8 cellular contexts compared by ENCODE assay signal in the genomic region with DNA sequence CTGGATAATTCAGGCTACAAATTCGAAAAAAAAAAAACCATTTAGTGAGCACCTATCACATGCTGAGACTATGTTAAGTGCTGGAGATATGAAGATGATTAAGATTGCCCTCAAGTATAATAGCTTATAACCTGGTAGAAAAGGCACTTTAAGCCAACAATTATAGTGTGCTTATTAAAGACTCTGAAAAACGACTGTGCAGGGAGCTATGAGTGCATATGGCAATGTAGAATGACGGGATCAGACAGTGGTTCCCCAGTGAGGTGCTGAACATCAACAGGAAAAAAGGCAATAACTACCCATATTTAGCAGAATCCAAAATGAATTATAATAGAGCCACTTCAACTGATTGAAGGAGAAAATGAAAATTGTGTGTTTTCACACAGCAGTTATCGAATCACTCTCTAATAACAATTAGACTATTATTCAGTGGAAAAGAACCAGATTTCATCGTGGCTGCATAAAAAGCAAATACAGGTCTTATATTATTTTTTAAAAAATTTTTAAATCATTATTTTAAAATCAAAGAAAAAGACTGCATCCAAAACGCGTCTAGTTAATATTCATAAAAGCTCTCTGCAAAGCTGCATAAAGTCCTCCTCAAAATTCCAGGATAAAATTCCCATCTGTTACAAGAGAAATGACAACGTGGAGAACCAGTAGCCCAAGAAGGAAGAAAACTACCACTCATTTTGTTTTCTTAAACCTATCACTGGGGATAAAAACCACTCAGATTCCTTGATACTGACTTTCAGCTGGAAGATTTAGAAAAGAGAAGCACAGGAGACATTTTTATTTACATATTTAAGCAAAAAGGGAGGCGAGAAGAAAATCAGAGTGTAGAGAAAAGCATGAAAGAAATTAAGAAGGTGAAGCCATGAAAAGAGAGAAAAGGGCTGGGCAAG. TPM values are rescaled to one million over a fixed set of nuclear protein-coding genes. Genes with fewer than 3 reads are reported as not detected.
A peak's percentile ranks its signal among the peaks of the same experiment; 100 is the strongest.
DNase-seq lines count a peak whose midpoint lies in the region; ATAC-seq and TF ChIP-seq lines count a peak whose summit lies in the region.

No MANE protein-coding gene starts in this region.

- H3K18ac ChIP-seq in IMR-90 (ENCODE audit: low read depth, low read length): peak overlapping the region; percentile 72

- CTCF ChIA-PET in IMR-90 (lab: Yijun Ruan, JAX): interaction anchor here (1.5 to 2.2 kb wide), 2 partner anchors 74 to 102 kb away, joined by 3 to 8 read pairs; no protein-coding TSS in a partner anchor

- H2AK9ac ChIP-seq in IMR-90 (replicated peaks; ENCODE audit: low read depth, low read length, poor library complexity): no peak overlapping the region

- no peaks in the 10 kb centered on the region for H3K9me3 ChIP-seq in IMR-90 (ENCODE audit: control insufficient read depth, insufficient read depth, low read length)
- H3K9me3 ChIP-seq in lower lobe of right lung: no peaks in the 10 kb centered on the region
- H3K9me3 ChIP-seq in mucosa of descending colon: no peaks in the 10 kb centered on the region

- dilution Hi-C loops in IMR-90 (cut with HindIII; ENCODE audit: low sequenced_read_pairs, unreplicated experiment): no loop called here

- H3K79me1 ChIP-seq in IMR-90 (ENCODE audit: low read depth in 1 of 2, low read length in 2 of 2): peaks cover 18 to 46% of the 10 kb centered on the region in 2 experiments

- no CpG with 5 or more reads among the region's 9 CpGs for WGBS in IMR-90 (ENCODE audit: extremely low coverage in 2 of 2, insufficient read length in 1 of 2), 2 experiments
- 29% methylated on average over 9 of the region's 9 CpGs for WGBS in urinary bladder

- H3K4me1 ChIP-seq in IMR-90 (ENCODE audit: control insufficient read depth, insufficient read depth, low read length) (peaks cover 3% of the 10 kb centered on the region; the same call in 1 of the 2 replicates), lower lobe of right lung (peaks cover 29% of the 10 kb centered on the region), urinary bladder (ENCODE audit: insufficient read depth) (no peaks in the 10 kb centered on the region), mucosa of descending colon (ENCODE audit: low read depth) (peaks cover 9% of the 10 kb centered on the region)

- no peak overlapping the region for H2BK20ac ChIP-seq in IMR-90 (ENCODE audit: low read depth, low read length)

- H4K20me1 ChIP-seq in IMR-90 (ENCODE audit: insufficient read depth, low read length): no peaks in the 10 kb centered on the region; the same call in 1 of the 2 replicates

- H2BK120ac ChIP-seq in IMR-90 (ENCODE audit: low read depth, low read length): peak overlapping the region; percentile 97; the same call in 1 of the 2 replicates

- no peak overlapping the region for H3K27ac ChIP-seq in IMR-90 (ENCODE audit: insufficient read depth, low read length)
- peak overlapping the region; percentile 95 for H3K27ac ChIP-seq in lower lobe of right lung
- H3K27ac ChIP-seq in urinary bladder (ENCODE audit: low read depth): peak overlapping the region; percentile 97

- peaks cover 4% of the 10 kb centered on the region; the same call in 1 of the 2 replicates for H3K9me1 ChIP-seq in IMR-90 (ENCODE audit: insufficient read depth, low read length)

- intact Hi-C loops in IMR-90 (cut with micrococcal nuclease): loop anchor here (2.0 to 10.0 kb wide), 5 partner anchors 45 to 470 kb away; partner anchors contain the start of gene JRKL
- intact Hi-C loops in lower lobe of right lung (cut with DNase I): no loop called here
- intact Hi-C loops in mucosa of descending colon (cut with DNase I, micrococcal nuclease): no loop called here

- H3K36me3 ChIP-seq in IMR-90 (ENCODE audit: control insufficient read depth, insufficient read depth, low read length) (no peaks in the 10 kb centered on the region), lower lobe of right lung (no peaks in the 10 kb centered on the region), urinary bladder (ENCODE audit: insufficient read depth) (no peaks in the 10 kb centered on the region), mucosa of descending colon (ENCODE audit: low read depth) (no peaks in the 10 kb centered on the region)

- peak overlapping the region; percentile 83 for H3K23ac ChIP-seq in IMR-90 (ENCODE audit: low read depth, low read length)

- H3K56ac ChIP-seq in IMR-90 (ENCODE audit: extremely low read depth, insufficient read depth, low read length): peak overlapping the region; percentile 98

- H2BK15ac ChIP-seq in IMR-90 (ENCODE audit: low read depth, low read length): peak overlapping the region; percentile 75; the same call in 2 of the 3 replicates

- peak overlapping the region; percentile 94 for H2BK5ac ChIP-seq in IMR-90 (ENCODE audit: low read depth, low read length, poor library complexity, severe bottlenecking)

- TF ChIP-seq RAD21 in IMR-90 (IDR thresholded peaks at IDR 0.05; ENCODE audit: low read length): no peak

- H4K91ac ChIP-seq in IMR-90 (ENCODE audit: insufficient read depth, low read depth, low read length): peak overlapping the region; percentile 96

- H3K4me3 ChIP-seq in AG10803 (ENCODE audit: low read length) (peak overlapping the region; percentile 91), IMR-90 (ENCODE audit: insufficient read depth, low read depth, low read length) (peak overlapping the region; percentile 86), astrocyte of the cerebellum (ENCODE audit: low read depth, low read length) (peak overlapping the region; percentile 90), lower lobe of right lung (peak overlapping the region; percentile 80), urinary bladder (ENCODE audit: low read depth, low read length) (peak overlapping the region; percentile 66), mucosa of descending colon (no peak overlapping the region)

- H3K27me3 ChIP-seq in IMR-90 (ENCODE audit: control insufficient read depth, insufficient read depth, low read length) (no peaks in the 10 kb centered on the region), lower lobe of right lung (ENCODE audit: low read depth) (no peaks in the 10 kb centered on the region)

- no peak overlapping the region for H2AK5ac ChIP-seq in IMR-90 (ENCODE audit: low read depth, low read length)

- peak; percentile 8 for DNase-seq in AG10803 (ENCODE audit: low read depth)
- DNase-seq in IMR-90: no peak
- DNase-seq in astrocyte of the cerebellum (ENCODE audit: low read depth): no peak
- DNase-seq in lower lobe of right lung: no peak
- no peak for DNase-seq in mucosa of descending colon
- DNase-seq in ACHN: no peak

- peak overlapping the region; percentile 79 for H3K4me2 ChIP-seq in IMR-90 (ENCODE audit: low read depth, low read length)

- H3K14ac ChIP-seq in IMR-90 (replicated peaks; ENCODE audit: low read depth, low read length): 0 out of 2 replicates have a peak overlapping the region, but pooled peaks have one; percentile 66

- H4K5ac ChIP-seq in IMR-90 (ENCODE audit: low read depth, low read length): peak overlapping the region; percentile 94

- H3K9ac ChIP-seq in IMR-90 (ENCODE audit: low read depth, low read length): peak overlapping the region; percentile 83

- ATAC-seq in IMR-90 (ENCODE audit: low read depth) (no peak), lower lobe of right lung (no peak), mucosa of descending colon (no peak), HG02678 (IDR thresholded peaks at IDR 0.05; ENCODE audit: unreplicated experiment) (no peak)

- BruUV-seq in IMR-90 (replicated peaks; lab: Mats Ljungman, UMichigan): no TSS peak

- TF ChIP-seq CTCF in AG10803 (conservative IDR thresholded peaks at IDR 0.05; ENCODE audit: low read length): no peak
- TF ChIP-seq CTCF in IMR-90 (conservative IDR thresholded peaks at IDR 0.05; ENCODE audit: low read depth, low read length): no peak
- TF ChIP-seq CTCF in astrocyte of the cerebellum (IDR thresholded peaks at IDR 0.05; ENCODE audit: low read depth, low read length, missing control alignments): no peak
- TF ChIP-seq CTCF in lower lobe of right lung (IDR thresholded peaks at IDR 0.05): no peak
- TF ChIP-seq CTCF in mucosa of descending colon (IDR thresholded peaks at IDR 0.05): no peak

- in situ Hi-C loops in IMR-90 (cut with MboI; ENCODE audit: low sequenced_read_pairs) (no loop called here), astrocyte of the cerebellum (cut with HindIII; ENCODE audit: low sequenced_read_pairs) (no loop called here), ACHN (cut with HindIII; ENCODE audit: low pct_ligation_motif_present, low pct_unique_long_range_greater_than_20kb, low sequenced_read_pairs) (no loop called here)

- H3K4ac ChIP-seq in IMR-90 (ENCODE audit: low read depth, low read length): peak overlapping the region; percentile 99; the same call in 1 of the 2 replicates

- peak overlapping the region; percentile 97 to 98 for H4K8ac ChIP-seq in IMR-90 (ENCODE audit: low read depth in 2 of 2, low read length in 2 of 2)

- no peak overlapping the region for H2AFZ ChIP-seq in IMR-90 (replicated peaks; ENCODE audit: low read length, poor library complexity)

- TF ChIP-seq POLR2A in IMR-90 (IDR thresholded peaks at IDR 0.05; ENCODE audit: low read depth, low read length): no peak

- POLR2A ChIA-PET in IMR-90 (lab: Charles Lee; ENCODE audit: unreplicated experiment): no interaction called here

TF ChIP-seq in IMR-90, 13 proteins besides CTCF, POLR2A, EP300 and RAD21:
- TF ChIP-seq MAFK (IDR thresholded peaks at IDR 0.05; ENCODE audit: low read depth, low read length) (no peak), CEBPB (IDR thresholded peaks at IDR 0.05; ENCODE audit: low read depth, low read length) (no peak)

RNA-seq across cellular contexts. Expression of gene MTMR2, which starts 1.1 kb away (rescaled TPM):
- 30.6 and 36.9 TPM in 2 replicates for total RNA-seq in IMR-90 (2012; rRNA removed)
- 12.3 and 16.6 TPM in 2 replicates for polyA plus RNA-seq in IMR-90 (2012; rRNA removed)
- polyA plus RNA-seq in IMR-90 (2012; cell fraction: cytosol; rRNA removed): 9.7 and 12.1 TPM in 2 replicates
- 6.0 and 13.5 TPM in 2 replicates for polyA plus RNA-seq in IMR-90 (2012; cell fraction: nucleus; rRNA removed; ENCODE audit: low replicate concordance)
- 24.9 TPM for total RNA-seq in lower lobe of right lung
- total RNA-seq in urinary bladder: 43.9 TPM
- 20.5 TPM for polyA plus RNA-seq in urinary bladder
- 10 to 100 TPM; 19.9 to 31.1 (median 21.3) TPM for total RNA-seq in mucosa of descending colon
